Comparison of ENCODE assay signal across 8 cellular contexts in genomic region chrX:149540133-149540620, GRCh38. TPM values are rescaled to one million over a fixed set of nuclear protein-coding genes. Genes with fewer than 3 reads are reported as not detected.
DNase-seq lines count a peak whose midpoint lies in the region; ATAC-seq, FAIRE-seq and TF ChIP-seq lines count a peak whose summit lies in the region.

No MANE protein-coding gene starts in this region.

- H3K27me3 ChIP-seq in BLaER1 treated with 17β-estradiol and CSF1 and Interleukin-3, amounts not matched to agents 10 nM and 100 nM: peaks cover 0 to 11% (median 4%) of the 10 kb centered on the region in 11 experiments; a peak in 11 of 22 replicates

- peaks cover 0 to 5% (median 0%) of the 10 kb centered on the region in 11 experiments; a peak in 1 of 22 replicates for H3K36me3 ChIP-seq in BLaER1 treated with 17β-estradiol and CSF1 and Interleukin-3, amounts not matched to agents 10 nM and 100 nM

- H3K36me3 Mint-ChIP-seq in IgD-negative memory B cell: no peaks in the 10 kb centered on the region
- peaks cover 29% of the 10 kb centered on the region for H3K36me3 Mint-ChIP-seq in activated T-helper 17 cell treated with anti-CD3 and anti-CD28 coated beads, Interleukin-2, amount 50 U/mL, for 72 hours (ENCODE audit: low read depth)
- no peaks in the 10 kb centered on the region for H3K36me3 Mint-ChIP-seq in natural killer cell treated with Interleukin-12 subunit alpha and Interleukin-12 subunit beta and Interleukin-15 and Interleukin-18, amount 100 ng/mL, for 72 hours
- H3K36me3 Mint-ChIP-seq in stimulated activated naive B cell treated with anti-CD40 and anti-IgM and Interleukin-4, amounts not matched to agents 10 μg/mL and 1 μg/mL and 100 μg/mL, for 72 hours: peaks cover 4 to 7% of the 10 kb centered on the region in 2 donors

- FAIRE-seq in RCC 7860 (lab: Jason Lieb, UNC): no peak

- H3K9me3 ChIP-seq in BLaER1 treated with 17β-estradiol and CSF1 and Interleukin-3, amounts not matched to agents 10 nM and 100 nM (replicated peaks in 1 of 11): peaks cover 0 to 10% (median 0%) of the 10 kb centered on the region in 11 experiments; a peak in 7 of 22 replicates

- peaks cover 0 to 2% (median 0%) of the 10 kb centered on the region in 11 experiments; a peak in 2 of 22 replicates for H4K20me1 ChIP-seq in BLaER1 treated with 17β-estradiol and CSF1 and Interleukin-3, amounts not matched to agents 10 nM and 100 nM

- peak overlapping the region in 3 of 11 experiments; percentile 75 to 92 (median 86); a peak in 3 of 22 replicates for H3K4me2 ChIP-seq in BLaER1 treated with 17β-estradiol and CSF1 and Interleukin-3, amounts not matched to agents 10 nM and 100 nM

- H3K9ac ChIP-seq in BLaER1 treated with 17β-estradiol and CSF1 and Interleukin-3, amounts not matched to agents 10 nM and 100 nM: peak overlapping the region; percentile 76 to 93 (median 83); a peak in 21 of 22 replicates

- peak overlapping the region; percentile 90 to 97 (median 94) for H3K4me3 Mint-ChIP-seq in IgD-negative memory B cell
- H3K4me3 Mint-ChIP-seq in activated T-helper 17 cell treated with anti-CD3 and anti-CD28 coated beads, Interleukin-2, amount 50 U/mL, for 72 hours: peak overlapping the region; percentile 82
- H3K4me3 Mint-ChIP-seq in natural killer cell treated with Interleukin-12 subunit alpha and Interleukin-12 subunit beta and Interleukin-15 and Interleukin-18, amount 100 ng/mL, for 72 hours: peak overlapping the region; percentile 99
- H3K4me3 Mint-ChIP-seq in stimulated activated naive B cell treated with anti-CD40 and anti-IgM and Interleukin-4, amounts not matched to agents 10 μg/mL and 1 μg/mL and 100 μg/mL, for 72 hours: peak overlapping the region; percentile 90 to 91

- H3K4me1 ChIP-seq in BLaER1 treated with 17β-estradiol and CSF1 and Interleukin-3, amounts not matched to agents 10 nM and 100 nM: peaks cover 5 to 21% (median 10%) of the 10 kb centered on the region in 10 experiments; a peak in 12 of 20 replicates

- peaks cover 0 to 2% (median 0%) of the 10 kb centered on the region in 3 donors for H3K4me1 Mint-ChIP-seq in IgD-negative memory B cell
- no peaks in the 10 kb centered on the region for H3K4me1 Mint-ChIP-seq in activated T-helper 17 cell treated with anti-CD3 and anti-CD28 coated beads, Interleukin-2, amount 50 U/mL, for 72 hours
- H3K4me1 Mint-ChIP-seq in natural killer cell treated with Interleukin-12 subunit alpha and Interleukin-12 subunit beta and Interleukin-15 and Interleukin-18, amount 100 ng/mL, for 72 hours (ENCODE audit: low read depth in 2 of 2): peaks cover 8 to 11% of the 10 kb centered on the region in 2 donors
- peaks cover 7 to 16% of the 10 kb centered on the region in 2 donors for H3K4me1 Mint-ChIP-seq in stimulated activated naive B cell treated with anti-CD40 and anti-IgM and Interleukin-4, amounts not matched to agents 10 μg/mL and 1 μg/mL and 100 μg/mL, for 72 hours

- DNase-seq in RCC 7860 (ENCODE audit: low spot score): peak; percentile 66
- peak; percentile 80 for DNase-seq in fibroblast of mammary gland (ENCODE audit: low read depth)
- DNase-seq in natural killer cell treated with Interleukin-12 subunit alpha and Interleukin-12 subunit beta and Interleukin-15 and Interleukin-18, amount 100 ng/mL, for 72 hours (ENCODE audit: low spot score): peak; percentile 89
- no peak for DNase-seq in stimulated activated naive B cell treated with anti-CD40 and anti-IgM and Interleukin-4, amounts not matched to agents 10 μg/mL and 1 μg/mL and 100 μg/mL, for 72 hours

- H3K27me3 Mint-ChIP-seq in IgD-negative memory B cell: no peaks in the 10 kb centered on the region
- no peaks in the 10 kb centered on the region for H3K27me3 Mint-ChIP-seq in activated T-helper 17 cell treated with anti-CD3 and anti-CD28 coated beads, Interleukin-2, amount 50 U/mL, for 72 hours
- H3K27me3 Mint-ChIP-seq in natural killer cell treated with Interleukin-12 subunit alpha and Interleukin-12 subunit beta and Interleukin-15 and Interleukin-18, amount 100 ng/mL, for 72 hours: no peaks in the 10 kb centered on the region
- H3K27me3 Mint-ChIP-seq in stimulated activated naive B cell treated with anti-CD40 and anti-IgM and Interleukin-4, amounts not matched to agents 10 μg/mL and 1 μg/mL and 100 μg/mL, for 72 hours: no peaks in the 10 kb centered on the region

- H3K27ac Mint-ChIP-seq in IgD-negative memory B cell: peak overlapping the region; percentile 79 to 99 (median 98)
- peak overlapping the region; percentile 97 for H3K27ac Mint-ChIP-seq in activated T-helper 17 cell treated with anti-CD3 and anti-CD28 coated beads, Interleukin-2, amount 50 U/mL, for 72 hours
- H3K27ac Mint-ChIP-seq in natural killer cell treated with Interleukin-12 subunit alpha and Interleukin-12 subunit beta and Interleukin-15 and Interleukin-18, amount 100 ng/mL, for 72 hours: peak overlapping the region; percentile 92 to 96
- peak overlapping the region; percentile 98 for H3K27ac Mint-ChIP-seq in stimulated activated naive B cell treated with anti-CD40 and anti-IgM and Interleukin-4, amounts not matched to agents 10 μg/mL and 1 μg/mL and 100 μg/mL, for 72 hours

- H3K4me3 ChIP-seq in BLaER1 treated with 17β-estradiol and CSF1 and Interleukin-3, amounts not matched to agents 10 nM and 100 nM: peak overlapping the region; percentile 72 to 85 (median 76)
- peak overlapping the region; percentile 75 for H3K4me3 ChIP-seq in fibroblast of mammary gland (ENCODE audit: control insufficient read depth, low read depth, low read length)

- H3K9me3 Mint-ChIP-seq in IgD-negative memory B cell: peaks cover 0 to 2% (median 0%) of the 10 kb centered on the region in 3 donors
- no peaks in the 10 kb centered on the region for H3K9me3 Mint-ChIP-seq in activated T-helper 17 cell treated with anti-CD3 and anti-CD28 coated beads, Interleukin-2, amount 50 U/mL, for 72 hours
- no peaks in the 10 kb centered on the region for H3K9me3 Mint-ChIP-seq in natural killer cell treated with Interleukin-12 subunit alpha and Interleukin-12 subunit beta and Interleukin-15 and Interleukin-18, amount 100 ng/mL, for 72 hours
- no peaks in the 10 kb centered on the region for H3K9me3 Mint-ChIP-seq in stimulated activated naive B cell treated with anti-CD40 and anti-IgM and Interleukin-4, amounts not matched to agents 10 μg/mL and 1 μg/mL and 100 μg/mL, for 72 hours

- TF ChIP-seq CTCF in fibroblast of mammary gland (conservative IDR thresholded peaks at IDR 0.05; ENCODE audit: control insufficient read depth, insufficient read depth, low read depth, low read length): no peak

- ATAC-seq in GM21360 (IDR thresholded peaks at IDR 0.05; ENCODE audit: unreplicated experiment): peak; percentile 3
- ATAC-seq in activated T-helper 17 cell treated with anti-CD3 and anti-CD28 coated beads, Interleukin-2, amount 50 U/mL, for 72 hours (replicated peaks): peak; percentile 54
- ATAC-seq in natural killer cell treated with Interleukin-12 subunit alpha and Interleukin-12 subunit beta and Interleukin-15 and Interleukin-18, amount 100 ng/mL, for 72 hours: peak; percentile 84 to 85
- peak; percentile 40 to 57 for ATAC-seq in stimulated activated naive B cell treated with anti-CD40 and anti-IgM and Interleukin-4, amounts not matched to agents 10 μg/mL and 1 μg/mL and 100 μg/mL, for 72 hours (replicated peaks)

- H3K27ac ChIP-seq in BLaER1 treated with 17β-estradiol and CSF1 and Interleukin-3, amounts not matched to agents 10 nM and 100 nM: peak overlapping the region; percentile 58 to 89 (median 81); a peak in 21 of 22 replicates

RNA-seq across cellular contexts. Expression of gene EOLA1, which starts 0.6 kb away (rescaled TPM):
- 19.0 TPM for polyA plus RNA-seq in IgD-negative memory B cell
- 10 to 100 TPM; 42.7 to 53.2 TPM for total RNA-seq in activated T-helper 17 cell treated with anti-CD3 and anti-CD28 coated beads, Interleukin-2, amount 50 U/mL, for 72 hours
- total RNA-seq in natural killer cell treated with Interleukin-12 subunit alpha and Interleukin-12 subunit beta and Interleukin-15 and Interleukin-18, amount 100 ng/mL, for 72 hours: 10 to 100 TPM; 32.1 to 35.0 TPM

RNA-seq across cellular contexts. Expression of gene HSFX3, which starts 9.5 kb away (rescaled TPM):
- not detected for polyA plus RNA-seq in IgD-negative memory B cell
- not detected for total RNA-seq in activated T-helper 17 cell treated with anti-CD3 and anti-CD28 coated beads, Interleukin-2, amount 50 U/mL, for 72 hours
- not detected for total RNA-seq in natural killer cell treated with Interleukin-12 subunit alpha and Interleukin-12 subunit beta and Interleukin-15 and Interleukin-18, amount 100 ng/mL, for 72 hours

RNA-seq across cellular contexts. Expression of gene IDS, which starts 35.1 kb away (rescaled TPM):
- polyA plus RNA-seq in IgD-negative memory B cell: 114 TPM
- total RNA-seq in activated T-helper 17 cell treated with anti-CD3 and anti-CD28 coated beads, Interleukin-2, amount 50 U/mL, for 72 hours: 100 to 1,000 TPM in 1 of 2 donors, 10 to 100 TPM in 1; 91.4 to 127 TPM
- 100 to 1,000 TPM in 1 of 2 donors, 10 to 100 TPM in 1; 96.0 to 129 TPM for total RNA-seq in natural killer cell treated with Interleukin-12 subunit alpha and Interleukin-12 subunit beta and Interleukin-15 and Interleukin-18, amount 100 ng/mL, for 72 hours

RNA-seq across cellular contexts. Expression of gene MAGEA9B, which starts 47.1 kb away (rescaled TPM):
- 0.46 TPM for polyA plus RNA-seq in IgD-negative memory B cell
- not detected for total RNA-seq in activated T-helper 17 cell treated with anti-CD3 and anti-CD28 coated beads, Interleukin-2, amount 50 U/mL, for 72 hours
- not detected for total RNA-seq in natural killer cell treated with Interleukin-12 subunit alpha and Interleukin-12 subunit beta and Interleukin-15 and Interleukin-18, amount 100 ng/mL, for 72 hours

RNA-seq across cellular contexts. Expression of gene HSFX2, which starts 54.9 kb away (rescaled TPM):
- polyA plus RNA-seq in IgD-negative memory B cell: 0.16 TPM
- total RNA-seq in activated T-helper 17 cell treated with anti-CD3 and anti-CD28 coated beads, Interleukin-2, amount 50 U/mL, for 72 hours: not detected
- under 1 TPM in 1 of 2 donors, not detected in 1; 0.45 TPM for total RNA-seq in natural killer cell treated with Interleukin-12 subunit alpha and Interleukin-12 subunit beta and Interleukin-15 and Interleukin-18, amount 100 ng/mL, for 72 hours

Comparison
In these comparisons a context has a peak if more than half of its experiments do, and no peak if none do; other contexts are left out.
1. ATAC-seq: peak in every context shown above with its lines; median percentile 84 in natural killer cell treated with Interleukin-12 subunit alpha and Interleukin-12 subunit beta and Interleukin-15 and Interleukin-18, amount 100 ng/mL, for 72 hours; 54 in activated T-helper 17 cell treated with anti-CD3 and anti-CD28 coated beads, Interleukin-2, amount 50 U/mL, for 72 hours; 48 in stimulated activated naive B cell treated with anti-CD40 and anti-IgM and Interleukin-4, amounts not matched to agents 10 μg/mL and 1 μg/mL and 100 μg/mL, for 72 hours; 3 in GM21360.